8 cellular contexts compared by ENCODE assay signal in genomic region chr4:7043521-7044414, GRCh38. TPM values are rescaled to one million over a fixed set of nuclear protein-coding genes. Genes with fewer than 3 reads are reported as not detected.
DNase-seq lines count a peak whose midpoint lies in the region; ATAC-seq and TF ChIP-seq lines count a peak whose summit lies in the region.

No MANE protein-coding gene starts in this region.

- in situ Hi-C loops in mammary epithelial cell (cut with MboI; ENCODE audit: low sequenced_read_pairs in 2 of 2) = no loop called here

- H3K79me2 ChIP-seq in mammary epithelial cell (ENCODE audit: insufficient read depth, low read length) = peaks cover 53% of the 10 kb centered on the region

- peak overlapping the region; percentile 88 to 95 (median 93) for H3K4me3 Mint-ChIP-seq in CD4-positive, alpha-beta memory T cell

- no peaks in the 10 kb centered on the region for H3K9me3 ChIP-seq in CD4-positive, alpha-beta memory T cell (ENCODE audit: control insufficient read depth in 1 of 2, low read length in 2 of 2)
- no peaks in the 10 kb centered on the region for H3K9me3 ChIP-seq in mammary epithelial cell (replicated peaks; ENCODE audit: insufficient read depth, low read length)

- H3K27me3 Mint-ChIP-seq in CD4-positive, alpha-beta memory T cell = no peaks in the 10 kb centered on the region

- no peaks in the 10 kb centered on the region for H3K36me3 ChIP-seq in CD4-positive, alpha-beta memory T cell (ENCODE audit: insufficient read depth, low read length)
- H3K36me3 ChIP-seq in mammary epithelial cell (ENCODE audit: insufficient read depth, low read length) = no peaks in the 10 kb centered on the region

- intact Hi-C loops in CD4-positive, alpha-beta memory T cell (cut with micrococcal nuclease) = loop anchor here (1.0 to 2.0 kb wide), 5 partner anchors 25 to 327 kb away; partner anchors contain the start of genes BLOC1S4, GRPEL1 and TBC1D14
- intact Hi-C loops in mammary epithelial cell (cut with micrococcal nuclease) = loop anchor here (1.0 to 2.0 kb wide), 4 partner anchors 21 to 56 kb away; partner anchors contain the start of gene GRPEL1
- intact Hi-C loops in left colon (cut with DNase I, micrococcal nuclease) = no loop called here

- CTCF ChIA-PET in CD4-positive, alpha-beta memory T cell (lab: Charles Lee; ENCODE audit: partially characterized antibody) = interaction anchor here (0.9 to 11.8 kb wide), 15 partner anchors 9 to 326 kb away, joined by 3 to 204 read pairs (median 3); partner anchors contain the start of gene GRPEL1
- CTCF ChIA-PET in mammary epithelial cell (lab: Charles Lee; ENCODE audit: low non-redundant PET) = no interaction called here

- TF ChIP-seq CTCF in VCaP (conservative IDR thresholded peaks at IDR 0.05) = no peak
- no peak for TF ChIP-seq CTCF in mammary epithelial cell (conservative IDR thresholded peaks at IDR 0.05 in 1 of 2, IDR thresholded peaks at IDR 0.05 in 1 of 2; ENCODE audit: extremely low read depth in 1 of 2, insufficient read depth in 1 of 2, low read depth in 1 of 2, low read length in 2 of 2)

- peaks cover 2 to 30% of the 10 kb centered on the region in 2 donors for H3K36me3 Mint-ChIP-seq in CD4-positive, alpha-beta memory T cell

- BruUV-seq in mammary epithelial cell (replicated peaks; lab: Mats Ljungman, UMichigan) = no TSS peak

- H3K4me1 Mint-ChIP-seq in CD4-positive, alpha-beta memory T cell = peaks cover 33 to 61% (median 45%) of the 10 kb centered on the region in 4 donors

- H3K27ac ChIP-seq in CD4-positive, alpha-beta memory T cell (ENCODE audit: low read depth, low read length) = peak overlapping the region; percentile 75
- peak overlapping the region; percentile 88 for H3K27ac ChIP-seq in VCaP
- H3K27ac ChIP-seq in mammary epithelial cell (ENCODE audit: insufficient read depth, low read depth, low read length) = peak overlapping the region; percentile 65

- dilution Hi-C loops in mammary epithelial cell (cut with HindIII; ENCODE audit: low sequenced_read_pairs) = no loop called here

- H2AFZ ChIP-seq in mammary epithelial cell (ENCODE audit: low read depth, low read length) = peak overlapping the region; percentile 97

- POLR2A ChIA-PET in CD4-positive, alpha-beta memory T cell (lab: Charles Lee; ENCODE audit: partially characterized antibody) = interaction anchor here (0.8 to 8.7 kb wide), 19 partner anchors 9 to 403 kb away, joined by 3 to 231 read pairs (median 4); partner anchors contain the start of genes GRPEL1, KIAA0232, MRFAP1 and TBC1D14

- peak overlapping the region; percentile 64 for H3K9ac ChIP-seq in mammary epithelial cell (ENCODE audit: insufficient read depth, low read length)

- H3K27me3 ChIP-seq in CD4-positive, alpha-beta memory T cell (ENCODE audit: insufficient read depth, low read length) = no peaks in the 10 kb centered on the region
- no peaks in the 10 kb centered on the region for H3K27me3 ChIP-seq in mammary epithelial cell (ENCODE audit: insufficient read depth, low read length)

- DNase-seq in CD4-positive, alpha-beta memory T cell = peak; percentile 51 to 70 (median 62)
- DNase-seq in mammary epithelial cell = peak; percentile 45
- peak; percentile 45 to 75 for DNase-seq in left colon
- peak in 2 of 3 donors; percentile 18 to 34 for DNase-seq in stimulated activated CD4-positive, alpha-beta T cell treated with anti-CD3 and anti-CD28 coated beads, TNF-alpha, amount 100 ng/mL, for 1 hour (ENCODE audit: low read depth in 3 of 3, low spot score in 1 of 3)
- DNase-seq in HuH-7 (ENCODE audit: low spot score) = no peak

- WGBS in mammary epithelial cell (ENCODE audit: low coverage, missing lambda C conversion rate) = 1% methylated on average over 20 of the region's 88 CpGs

- peak overlapping the region; percentile 87 for H3K4me2 ChIP-seq in mammary epithelial cell (ENCODE audit: insufficient read depth, low read depth, low read length)

- H3K4me1 ChIP-seq in CD4-positive, alpha-beta memory T cell (ENCODE audit: insufficient read depth, low read length) = peaks cover 52% of the 10 kb centered on the region
- peaks cover 20% of the 10 kb centered on the region for H3K4me1 ChIP-seq in mammary epithelial cell (ENCODE audit: insufficient read depth, low read length)

- peak; percentile 19 for ATAC-seq in GM19397 (IDR thresholded peaks at IDR 0.05; ENCODE audit: unreplicated experiment)
- peak; percentile 4 for ATAC-seq in HG03558 (IDR thresholded peaks at IDR 0.05; ENCODE audit: extremely low read depth, unreplicated experiment)
- peak; percentile 53 for ATAC-seq in left colon

- H3K4me3 ChIP-seq in CD4-positive, alpha-beta memory T cell (ENCODE audit: low read length in 2 of 2) = peak overlapping the region; percentile 83 to 91
- H3K4me3 ChIP-seq in mammary epithelial cell (replicated peaks in 1 of 3; ENCODE audit: insufficient read depth in 1 of 3, low read depth in 2 of 3, low read length in 3 of 3) = peak overlapping the region; percentile 50 to 98 (median 93)

- no peaks in the 10 kb centered on the region for H4K20me1 ChIP-seq in mammary epithelial cell (ENCODE audit: insufficient read depth, low read length)

- H3K27ac Mint-ChIP-seq in CD4-positive, alpha-beta memory T cell = peak overlapping the region; percentile 80 to 95 (median 89)

- H3K9me3 Mint-ChIP-seq in CD4-positive, alpha-beta memory T cell = peaks cover 0 to 5% (median 0%) of the 10 kb centered on the region in 8 donors

RNA-seq across cellular contexts. Expression of gene TADA2B, which starts 0.6 kb away (rescaled TPM):
- 10 to 100 TPM; 46.4 to 49.0 TPM for total RNA-seq in CD4-positive, alpha-beta memory T cell
- polyA plus RNA-seq in CD4-positive, alpha-beta memory T cell = 1 to 10 TPM; 2.8 to 4.7 TPM
- total RNA-seq in mammary epithelial cell = 10 to 100 TPM; 13.3 to 17.2 TPM
- polyA plus RNA-seq in mammary epithelial cell = 6.7 TPM
- 9.5 TPM for polyA minus RNA-seq in mammary epithelial cell
- total RNA-seq in left colon = 10 to 100 TPM; 30.0 to 34.6 TPM

RNA-seq across cellular contexts. Expression of gene GRPEL1, which starts 24.1 kb away (rescaled TPM):
- 10 to 100 TPM; 35.3 to 36.0 TPM for total RNA-seq in CD4-positive, alpha-beta memory T cell
- 10 to 100 TPM; 57.7 to 77.2 TPM for polyA plus RNA-seq in CD4-positive, alpha-beta memory T cell
- total RNA-seq in mammary epithelial cell = 10 to 100 TPM; 18.5 to 66.1 TPM
- polyA plus RNA-seq in mammary epithelial cell = 60.2 TPM
- polyA minus RNA-seq in mammary epithelial cell = 77.2 TPM
- total RNA-seq in left colon = 10 to 100 TPM; 29.5 to 36.0 TPM

Comparison
In these comparisons a context has a peak if more than half of its experiments do, and no peak if none do; other contexts are left out.
1. intact Hi-C loops: an anchor here in CD4-positive, alpha-beta memory T cell (1.0 to 2.0 kb wide) and mammary epithelial cell (1.0 to 2.0 kb wide); none called in left colon.